16 cellular contexts compared by ENCODE assay signal in genomic region chr9:98086461-98086860, GRCh38. TPM values are rescaled to one million over a fixed set of nuclear protein-coding genes. Genes with fewer than 3 reads are reported as not detected.
A peak's percentile ranks its signal among the peaks of the same experiment; 100 is the strongest.
DNase-seq lines count a peak whose midpoint lies in the region; ATAC-seq and TF ChIP-seq lines count a peak whose summit lies in the region.
"Had no signal": no experiment of that assay in that cellular context is flagged by ENCODE, and none has a peak within 500 bp of the region (broad histone marks: within the 10 kb centered on the region; RNA-seq: fewer than 3 reads in every experiment).

No MANE protein-coding gene starts in this region.

- H3K9me3 ChIP-seq in OCI-LY1 (ENCODE audit: low read length) (no peaks in the 10 kb centered on the region), MM.1S (replicated peaks; ENCODE audit: insufficient read depth, low read length) (no peaks in the 10 kb centered on the region), uterus (no peaks in the 10 kb centered on the region)
- H3K9me3 ChIP-seq: breast epithelium, left ventricle myocardium inferior, testis had no signal

- H3K27me3 ChIP-seq in OCI-LY1 (ENCODE audit: insufficient read depth, low read length) (no peaks in the 10 kb centered on the region), MM.1S (replicated peaks; ENCODE audit: insufficient read depth, low read length) (no peaks in the 10 kb centered on the region), uterus (no peaks in the 10 kb centered on the region)
- H3K27me3 ChIP-seq: breast epithelium, foreskin keratinocyte, testis had no signal

- H3K9me2 ChIP-seq in OCI-LY1 (ENCODE audit: low read depth, low read length) (no peaks in the 10 kb centered on the region), MM.1S (replicated peaks; ENCODE audit: insufficient read depth, low read length) (no peaks in the 10 kb centered on the region)

- CTCF ChIA-PET in activated CD8-positive, alpha-beta memory T cell treated with anti-CD3 and anti-CD28 coated beads, Interleukin-2, amount 10 ng/mL, durations not matched to agents 7 days and 5 days (lab: Charles Lee): interaction anchor here (0.7 to 0.8 kb wide), 2 partner anchors 12 to 36 kb away, joined by 3 to 5 read pairs; no protein-coding TSS in a partner anchor

- no peaks in the 10 kb centered on the region for H3K9me3 Mint-ChIP-seq in activated CD8-positive, alpha-beta memory T cell treated with anti-CD3 and anti-CD28 coated beads, Interleukin-2, amount 10 ng/mL, durations not matched to agents 7 days and 5 days (ENCODE audit: low read depth)
- H3K9me3 Mint-ChIP-seq in chondrocyte (ENCODE audit: low read depth) (no peaks in the 10 kb centered on the region), osteocyte (ENCODE audit: unreplicated experiment) (no peaks in the 10 kb centered on the region)

- H3F3A ChIP-seq in OCI-LY1 (ENCODE audit: insufficient read depth, low read length): peaks cover 6% of the 10 kb centered on the region; the same call in 1 of the 2 replicates
- H3F3A ChIP-seq in MM.1S (ENCODE audit: insufficient read depth, low read length): no peaks in the 10 kb centered on the region

- H3K4me2 ChIP-seq in OCI-LY1 (ENCODE audit: low read length): peak overlapping the region; percentile 91
- no peak overlapping the region for H3K4me2 ChIP-seq in MM.1S (ENCODE audit: low read depth, low read length)

- H3K79me2 ChIP-seq in OCI-LY1 (ENCODE audit: insufficient read depth, low read length) (no peaks in the 10 kb centered on the region), MM.1S (ENCODE audit: low read length) (no peaks in the 10 kb centered on the region)

- intact Hi-C loops in uterus (cut with DNase I; ENCODE audit: low total_unique reads): no loop called here

- H3K27ac ChIP-seq in OCI-LY1 (ENCODE audit: low read depth, low read length, poor library complexity, severe bottlenecking): peak overlapping the region; percentile 81
- H3K27ac ChIP-seq in MM.1S (ENCODE audit: low read length): no peak overlapping the region
- H3K27ac ChIP-seq in uterus: no peak overlapping the region
- H3K27ac ChIP-seq: foreskin keratinocyte, left ventricle myocardium inferior had no signal

- no peak overlapping the region for H3K4me3 Mint-ChIP-seq in activated CD8-positive, alpha-beta memory T cell treated with anti-CD3 and anti-CD28 coated beads, Interleukin-2, amount 10 ng/mL, durations not matched to agents 7 days and 5 days
- peak overlapping the region; percentile 19 for H3K4me3 Mint-ChIP-seq in chondrocyte (ENCODE audit: unreplicated experiment)
- H3K4me3 Mint-ChIP-seq in osteocyte (ENCODE audit: unreplicated experiment): peak overlapping the region; percentile 8

- peak overlapping the region; percentile 85 for H3K9ac ChIP-seq in OCI-LY1 (ENCODE audit: low read length)
- H3K9ac ChIP-seq in MM.1S (ENCODE audit: low read length): no peak overlapping the region

- no peak for ATAC-seq in activated CD8-positive, alpha-beta memory T cell treated with anti-CD3 and anti-CD28 coated beads, Interleukin-2, amount 10 ng/mL, durations not matched to agents 7 days and 5 days

- H3K4me1 Mint-ChIP-seq in activated CD8-positive, alpha-beta memory T cell treated with anti-CD3 and anti-CD28 coated beads, Interleukin-2, amount 10 ng/mL, durations not matched to agents 7 days and 5 days: peaks cover 39% of the 10 kb centered on the region
- H3K4me1 Mint-ChIP-seq in chondrocyte (ENCODE audit: low read depth) (peaks cover 5% of the 10 kb centered on the region), osteocyte (ENCODE audit: unreplicated experiment) (peaks cover 4% of the 10 kb centered on the region)

- peaks cover 32% of the 10 kb centered on the region; the same call in 1 of the 2 replicates for H3K36me3 ChIP-seq in OCI-LY1 (ENCODE audit: insufficient read depth, low read length)
- H3K36me3 ChIP-seq in MM.1S (replicated peaks; ENCODE audit: insufficient read depth, low read length): peaks cover 7% of the 10 kb centered on the region
- no peaks in the 10 kb centered on the region for H3K36me3 ChIP-seq in uterus
- H3K36me3 ChIP-seq: breast epithelium had no signal

- H3K4me3 ChIP-seq in OCI-LY1 (ENCODE audit: low read depth, low read length, poor library complexity, severe bottlenecking) (peak overlapping the region; percentile 80), MM.1S (ENCODE audit: low read length) (no peak overlapping the region), uterus (no peak overlapping the region)
- H3K4me3 ChIP-seq: left ventricle myocardium inferior had no signal

- H3K4me1 ChIP-seq in OCI-LY1 (ENCODE audit: insufficient read depth, low read length, severe bottlenecking) (peaks cover 35% of the 10 kb centered on the region), MM.1S (ENCODE audit: low read length) (no peaks in the 10 kb centered on the region), uterus (no peaks in the 10 kb centered on the region)
- H3K4me1 ChIP-seq: breast epithelium had no signal

- no peak for TF ChIP-seq CTCF in OCI-LY1 (IDR thresholded peaks at IDR 0.05; ENCODE audit: low read length)
- TF ChIP-seq CTCF in chondrocyte (IDR thresholded peaks at IDR 0.05): no peak
- no peak for TF ChIP-seq CTCF in osteocyte (IDR thresholded peaks at IDR 0.05)
- no peak for TF ChIP-seq CTCF in MM.1S (IDR thresholded peaks at IDR 0.05; ENCODE audit: low read length)
- TF ChIP-seq CTCF in uterus (IDR thresholded peaks at IDR 0.05): no peak

- H4K20me1 ChIP-seq in OCI-LY1 (ENCODE audit: insufficient read depth, low read length) (no peaks in the 10 kb centered on the region), MM.1S (ENCODE audit: insufficient read depth, low read length) (no peaks in the 10 kb centered on the region)

- H2AFZ ChIP-seq in OCI-LY1 (ENCODE audit: low read length): no peak overlapping the region
- no peak overlapping the region for H2AFZ ChIP-seq in MM.1S (ENCODE audit: low read length)

- H3K36me3 Mint-ChIP-seq in activated CD8-positive, alpha-beta memory T cell treated with anti-CD3 and anti-CD28 coated beads, Interleukin-2, amount 10 ng/mL, durations not matched to agents 7 days and 5 days: peaks cover 57% of the 10 kb centered on the region
- H3K36me3 Mint-ChIP-seq in chondrocyte (ENCODE audit: low read depth): peaks cover 16% of the 10 kb centered on the region
- H3K36me3 Mint-ChIP-seq in osteocyte (ENCODE audit: unreplicated experiment): peaks cover 16% of the 10 kb centered on the region

- DNase-seq in activated CD8-positive, alpha-beta memory T cell treated with anti-CD3 and anti-CD28 coated beads, Interleukin-2, amount 10 ng/mL, durations not matched to agents 7 days and 5 days: no peak
- DNase-seq in activated CD8-positive, alpha-beta memory T cell treated with anti-CD3 and anti-CD28 coated beads, Interleukin-2, amount 50 U/mL, for 48 hours: no peak
- DNase-seq in chondrocyte (ENCODE audit: low spot score): no peak
- DNase-seq in osteocyte (ENCODE audit: extremely low spot score, unreplicated experiment): no peak
- no peak for DNase-seq in MM.1S
- DNase-seq in uterus: no peak
- DNase-seq in activated CD4-positive, CD25-positive, alpha-beta regulatory T cell treated with anti-CD3 and anti-CD28 coated beads, Interleukin-2, amount 50 U/mL, for 72 hours: no peak
- DNase-seq: activated CD4-positive, alpha-beta T cell treated with anti-CD3 and anti-CD28 coated beads for 48 hours; activated gamma-delta T cell; foreskin keratinocyte; left ventricle myocardium inferior; NCI-H2029; RPMI8226; testis had no signal

- no peaks in the 10 kb centered on the region for H3K27me3 Mint-ChIP-seq in activated CD8-positive, alpha-beta memory T cell treated with anti-CD3 and anti-CD28 coated beads, Interleukin-2, amount 10 ng/mL, durations not matched to agents 7 days and 5 days
- no peaks in the 10 kb centered on the region for H3K27me3 Mint-ChIP-seq in chondrocyte (ENCODE audit: low read depth)
- no peaks in the 10 kb centered on the region for H3K27me3 Mint-ChIP-seq in osteocyte (ENCODE audit: unreplicated experiment)

- TF ChIP-seq POLR2A in uterus (IDR thresholded peaks at IDR 0.05): no peak

- peak overlapping the region; percentile 35 for H3K27ac Mint-ChIP-seq in activated CD8-positive, alpha-beta memory T cell treated with anti-CD3 and anti-CD28 coated beads, Interleukin-2, amount 10 ng/mL, durations not matched to agents 7 days and 5 days
- H3K27ac Mint-ChIP-seq in chondrocyte (ENCODE audit: unreplicated experiment) (no peak overlapping the region), osteocyte (ENCODE audit: unreplicated experiment) (no peak overlapping the region)

RNA-seq across cellular contexts. Expression of gene NANS, which starts 29.9 kb away (rescaled TPM):
- total RNA-seq in activated CD8-positive, alpha-beta memory T cell treated with anti-CD3 and anti-CD28 coated beads, Interleukin-2, amount 10 ng/mL, durations not matched to agents 7 days and 5 days: 10 to 100 TPM; 35.5 to 47.8 TPM
- total RNA-seq in chondrocyte: 52.0 to 54.8 TPM (median 53.2 TPM) in 3 replicates
- 43.4 and 43.9 TPM in 2 replicates for total RNA-seq in osteocyte
- 100 to 1,000 TPM in 1 of 4 donors, 10 to 100 TPM in 3; 37.5 to 187 (median 54.8) TPM for total RNA-seq in uterus

RNA-seq across cellular contexts. Expression of gene TRIM14, which starts 32.6 kb away (rescaled TPM):
- 100 to 1,000 TPM in 1 of 2 experiments, 10 to 100 TPM in 1; 84.6 to 128 TPM for total RNA-seq in activated CD8-positive, alpha-beta memory T cell treated with anti-CD3 and anti-CD28 coated beads, Interleukin-2, amount 10 ng/mL, durations not matched to agents 7 days and 5 days
- total RNA-seq in chondrocyte: 0.58 to 1.1 TPM (median 1.1 TPM) in 3 replicates
- 0.48 and 0.76 TPM in 2 replicates for total RNA-seq in osteocyte
- 10 to 100 TPM in 2 of 4 donors, 1 to 10 TPM in 2; 1.5 to 17.7 (median 10.9) TPM for total RNA-seq in uterus

Comparison
In these comparisons a context has a peak if more than half of its experiments do, and no peak if none do; other contexts are left out.
1. RNA of gene TRIM14, which starts 32.6 kb away (total RNA-seq): 84.6 to 128 TPM in activated CD8-positive, alpha-beta memory T cell treated with anti-CD3 and anti-CD28 coated beads, Interleukin-2, amount 10 ng/mL, durations not matched to agents 7 days and 5 days; 1.5 to 17.7 TPM in uterus, 0.58 to 1.1 TPM in chondrocyte and 0.48 to 0.76 TPM in osteocyte; every median in the first group is over 4 times any median in the second.